In genomic region chr6:170151235-170152110, GRCh38 we compare ENCODE assay signal across 8 cellular contexts.
DNase-seq lines count a peak whose midpoint lies in the region; ATAC-seq and TF ChIP-seq lines count a peak whose summit lies in the region.

No MANE protein-coding gene starts in this region.

- H3K79me2 ChIP-seq in osteoblast (ENCODE audit: insufficient read depth, low read length), result no peaks in the 10 kb centered on the region

- intact Hi-C loops in esophagus squamous epithelium (cut with DNase I), result no loop called here

- ATAC-seq in HG03469 (IDR thresholded peaks at IDR 0.05; ENCODE audit: unreplicated experiment), result no peak

- H3K4me3 ChIP-seq in HUES6 (ENCODE audit: low read depth, low read length) (no peak overlapping the region), esophagus squamous epithelium (no peak overlapping the region), osteoblast (ENCODE audit: insufficient read depth, low read length) (no peak overlapping the region)

- H3K9ac ChIP-seq in HUES6 (ENCODE audit: low read length), result peak overlapping the region; percentile 77

- H3K36me3 ChIP-seq in HUES6 (ENCODE audit: control insufficient read depth, insufficient read depth, low read length) (no peaks in the 10 kb centered on the region), esophagus squamous epithelium (no peaks in the 10 kb centered on the region), osteoblast (ENCODE audit: insufficient read depth, low read length) (no peaks in the 10 kb centered on the region)

- TF ChIP-seq CTCF in esophagus squamous epithelium (IDR thresholded peaks at IDR 0.05), result no peak
- no peak for TF ChIP-seq CTCF in osteoblast (IDR thresholded peaks at IDR 0.05; ENCODE audit: extremely low read depth, low read depth, low read length)

- no peak overlapping the region for H3K4me2 ChIP-seq in osteoblast (ENCODE audit: insufficient read depth, low read length)

- no peak overlapping the region for H2AFZ ChIP-seq in osteoblast (ENCODE audit: low read length)

- H3K27ac ChIP-seq in HUES6 (ENCODE audit: low read depth, low read length), result no peak overlapping the region; the same call in 1 of the 2 replicates
- H3K27ac ChIP-seq in esophagus squamous epithelium, result peak overlapping the region in 3 of 4 donors; percentile 55 to 80 (median 68)
- H3K27ac ChIP-seq in osteoblast (ENCODE audit: low read depth, low read length), result no peak overlapping the region

- TF ChIP-seq POLR2A in esophagus squamous epithelium (IDR thresholded peaks at IDR 0.05), result no peak

- H3K9me3 ChIP-seq in HUES6 (ENCODE audit: control insufficient read depth, insufficient read depth, low read depth, low read length) (no peaks in the 10 kb centered on the region), esophagus squamous epithelium (no peaks in the 10 kb centered on the region), osteoblast (ENCODE audit: low read depth, low read length) (no peaks in the 10 kb centered on the region)

- DNase-seq in 8988T (peak; percentile 3), esophagus squamous epithelium (lab: John Stamatoyannopoulos, UW) (no peak), osteoblast (ENCODE audit: insufficient read length, low spot score, missing footprints) (peak; percentile 85), NCI-H2227 (lab: John Stamatoyannopoulos, UW; ENCODE audit: unreplicated experiment) (no peak), SHP77 (lab: John Stamatoyannopoulos, UW) (no peak)
- no peak for DNase-seq in effector CD8-positive, alpha-beta T cell (lab: John Stamatoyannopoulos, UW)

- no peaks in the 10 kb centered on the region for H4K20me1 ChIP-seq in osteoblast (ENCODE audit: insufficient read depth, low read length)

- H3K27me3 ChIP-seq in HUES6 (ENCODE audit: control insufficient read depth, insufficient read depth, low read length), result peaks cover 8% of the 10 kb centered on the region
- H3K27me3 ChIP-seq in esophagus squamous epithelium, result peaks cover 0 to 69% (median 0%) of the 10 kb centered on the region in 4 donors
- peaks cover 5% of the 10 kb centered on the region for H3K27me3 ChIP-seq in osteoblast (ENCODE audit: insufficient read depth, low read length)

- H3K4me1 ChIP-seq in HUES6 (ENCODE audit: control insufficient read depth, insufficient read depth, low read length) (peaks cover 30% of the 10 kb centered on the region), esophagus squamous epithelium (peaks cover 6 to 44% (median 11%) of the 10 kb centered on the region in 3 donors), osteoblast (ENCODE audit: insufficient read depth, low read length) (no peaks in the 10 kb centered on the region)

- WGBS in esophagus squamous epithelium, 2 donors, result 57 to 59% methylated on average over 12 to 15 of the region's 23 CpGs

Comparison
In these comparisons a context has a peak if more than half of its experiments do, and no peak if none do; other contexts are left out.
1. DNase-seq: peak in 8988T (single experiment) and osteoblast (single experiment); none in esophagus squamous epithelium (single experiment), effector CD8-positive, alpha-beta T cell (single experiment), NCI-H2227 (single experiment) and SHP77 (0 of 2).
2. H3K27ac ChIP-seq: peak in esophagus squamous epithelium (3 of 4); none in HUES6 (single experiment) and osteoblast (single experiment).